32 cellular contexts compared by ENCODE assay signal in the genomic region with DNA sequence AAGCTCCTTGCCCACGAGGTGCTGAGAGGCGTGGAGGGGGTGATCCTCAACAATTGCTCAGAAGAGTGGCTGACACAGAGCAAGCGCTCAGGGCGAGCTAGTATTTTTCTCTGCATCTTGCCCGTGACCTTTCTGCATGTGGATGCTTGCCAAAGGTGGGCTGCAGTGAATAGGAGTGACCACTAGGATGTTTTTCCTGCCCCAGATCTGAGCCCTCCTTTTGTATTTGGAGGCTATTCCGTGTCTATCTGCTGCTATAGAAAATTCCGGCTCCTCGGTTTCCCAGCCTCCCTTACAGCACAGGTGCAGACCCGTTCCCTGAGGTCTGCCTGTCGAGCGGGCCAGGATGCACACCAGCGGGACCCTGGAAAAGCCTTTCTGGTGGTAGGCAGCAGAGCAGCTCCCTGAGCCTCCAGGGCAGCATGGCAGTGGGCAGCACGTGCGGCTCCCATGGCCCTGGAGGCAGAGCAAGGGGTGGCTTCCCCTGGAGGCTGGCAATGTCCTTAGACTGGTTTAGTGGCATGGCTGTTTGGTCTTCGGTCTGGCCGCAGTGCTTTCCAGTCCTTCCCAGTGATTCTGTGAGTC.
DNase-seq lines count a peak whose midpoint lies in the region; ATAC-seq, FAIRE-seq and TF ChIP-seq lines count a peak whose summit lies in the region.
"Had no signal": no experiment of that assay in that cellular context is flagged by ENCODE, and none has a peak within 500 bp of the region (broad histone marks: within the 10 kb centered on the region; RNA-seq: fewer than 3 reads in every experiment).

No MANE protein-coding gene starts in this region.

- H3K56ac ChIP-seq in H1 (replicated peaks; ENCODE audit: insufficient read length, low read depth, low read length): no peak overlapping the region

- 88% methylated on average over 16 of the region's 16 CpGs; no CpG with 5 or more reads in 1 of the 2 experiments for WGBS in H1 (ENCODE audit: extremely low coverage in 1 of 2, insufficient coverage in 1 of 2, insufficient read length in 1 of 2, insufficient replicate concordance in 2 of 2, low coverage in 1 of 2, low lambda C conversion rate in 2 of 2, missing lambda C conversion rate in 1 of 2), 2 experiments

- H3K36me3 ChIP-seq in BE2C (no peaks in the 10 kb centered on the region), H1 (ENCODE audit: control insufficient read depth in 2 of 4, insufficient read depth in 4 of 4, low read length in 3 of 4) (no peaks in the 10 kb centered on the region)
- H3K36me3 ChIP-seq: prostate gland, tibial artery had no signal

- H3K4me3 ChIP-seq in BE2C (ENCODE audit: low read depth, low read length) (no peak overlapping the region), H1 (ENCODE audit: extremely low read depth in 1 of 4, insufficient read depth in 2 of 4, low read depth in 3 of 4, low read length in 4 of 4) (no peak overlapping the region)
- H3K4me3 ChIP-seq: body of pancreas, PC-9, prostate gland, tibial artery had no signal

- peak in 1 of 2 experiments; percentile 42; a peak in 2 of 4 replicates for TF ChIP-seq RAD21 in H1 (IDR thresholded peaks at IDR 0.05 in 1 of 2, conservative IDR thresholded peaks at IDR 0.05 in 1 of 2; ENCODE audit: low read depth in 2 of 2, low read length in 2 of 2)

- H3K9ac ChIP-seq in H1 (replicated peaks in 1 of 4; ENCODE audit: extremely low read depth in 1 of 4, low read depth in 3 of 4, low read length in 3 of 4): no peak overlapping the region

- TF ChIP-seq POLR2A in H1 (IDR thresholded peaks at IDR 0.05; ENCODE audit: control extremely low read depth in 1 of 2, low read depth in 2 of 2, low read length in 2 of 2): no peak

- POLR2A ChIA-PET in H1 (lab: Charles Lee; ENCODE audit: partially characterized antibody) (no interaction called here), GM10248 (lab: Yijun Ruan, JAX) (no interaction called here)

- peaks cover 5% of the 10 kb centered on the region; the same call in 1 of the 2 replicates for H3K23me2 ChIP-seq in H1 (ENCODE audit: low read depth, low read length)

- H3K4me2 ChIP-seq in H1 (ENCODE audit: insufficient read depth in 1 of 2, low read depth in 2 of 2, low read length in 2 of 2): no peak overlapping the region
- H3K4me2 ChIP-seq: PC-9 had no signal

- CTCF ChIA-PET in H1 (lab: Charles Lee; ENCODE audit: partially characterized antibody) (interaction anchor here (0.6 to 5.4 kb wide), 37 partner anchors 9 to 683 kb away, joined by 3 to 31 read pairs (median 4); no protein-coding TSS in a partner anchor), GM10248 (lab: Yijun Ruan, JAX) (no interaction called here)

- H3K9me3 ChIP-seq in BE2C (no peaks in the 10 kb centered on the region), H1 (ENCODE audit: insufficient read depth in 2 of 2, low read depth in 1 of 2, low read length in 1 of 2) (no peaks in the 10 kb centered on the region)
- H3K9me3 ChIP-seq: body of pancreas, prostate gland, tibial artery had no signal

- no peaks in the 10 kb centered on the region for H4K20me1 ChIP-seq in H1 (replicated peaks in 1 of 2; ENCODE audit: control insufficient read depth in 1 of 2, insufficient read depth in 2 of 2, low read length in 2 of 2)

- H2BK15ac ChIP-seq in H1 (ENCODE audit: low read length): no peak overlapping the region

- H4K8ac ChIP-seq in H1 (ENCODE audit: extremely low read depth, insufficient read depth, low read length): no peak overlapping the region

- H3K79me2 ChIP-seq in H1 (ENCODE audit: control insufficient read depth in 1 of 2, insufficient read depth in 2 of 2, low read length in 2 of 2): no peaks in the 10 kb centered on the region

- TF ChIP-seq CTCF in BE2C (IDR thresholded peaks at IDR 0.05; ENCODE audit: low read depth, low read length) (peak; percentile 21), HFFc6 (IDR thresholded peaks at IDR 0.05) (peak; percentile 30; the same call in 1 of the 2 replicates), H1 (IDR thresholded peaks at IDR 0.05; ENCODE audit: control extremely low read depth in 1 of 3, insufficient read depth in 1 of 3, low read depth in 1 of 3, low read length in 3 of 3) (peak; percentile 28 to 61 (median 33)), nephron progenitor cell (IDR thresholded peaks at IDR 0.05) (peak; percentile 32), GM10248 (IDR thresholded peaks at IDR 0.05; ENCODE audit: control extremely low read depth, extremely low read depth, low read depth, missing control alignments) (no peak)

- no peak overlapping the region for H2BK12ac ChIP-seq in H1 (ENCODE audit: low read depth, low read length)

- H3K27me3 Mint-ChIP-seq in HFFc6 (ENCODE audit: insufficient read depth) (peaks cover 40% of the 10 kb centered on the region), nephron progenitor cell (ENCODE audit: low read depth, poor library complexity) (peaks cover 18% of the 10 kb centered on the region)
- H3K27me3 Mint-ChIP-seq: CD4-positive, alpha-beta T cell had no signal

- no peak overlapping the region for H3K23ac ChIP-seq in H1 (ENCODE audit: insufficient read length)

- no peak overlapping the region for H2BK20ac ChIP-seq in H1 (ENCODE audit: low read length)

- no peak overlapping the region for H3K18ac ChIP-seq in H1 (ENCODE audit: extremely low read depth, low read length)

- DNase-seq in BE2C (no peak), HFFc6 (no peak), H1 (ENCODE audit: low read depth in 1 of 2, low spot score in 2 of 2) (no peak), nephron progenitor cell (no peak), NCI-H1436 (lab: John Stamatoyannopoulos, UW) (no peak), hippocampal formation (lab: John Stamatoyannopoulos, UW) (no peak), GM10248 (ENCODE audit: extremely low spot score) (no peak)
- DNase-seq: activated CD4-positive, alpha-beta T cell treated with anti-CD3 and anti-CD28 coated beads, Interleukin-2, amount 50 U/mL, for 1 hour; activated naive CD4-positive, alpha-beta T cell treated with Interleukin-2 at 50 U/mL for 16 hours; activated T-cell treated with anti-CD3 and anti-CD28 coated beads, Interleukin-2, amount 50 U/mL, for 48 hours; body of pancreas; CD4-positive, alpha-beta T cell; DMS 273 treated with DMSO at 0.1 percent for 48 hours; effector CD4-positive, alpha-beta T cell; Kasumi-1; MV-4-11; NCI-H2171 treated with DMSO at 0.1 percent for 48 hours; NCI-H524 treated with DMSO at 0.1 percent for 48 hours; NK-92 treated with Interleukin-12 subunit alpha and Interleukin-12 subunit beta, amount 100 ng/mL, for 24 hours; PC-9; SHP77; stimulated activated CD8-positive, alpha-beta memory T cell treated with anti-CD3 and anti-CD28 coated beads, Interleukin-4, amount 100 ng/mL, for 48 hours; SW 1271; T-helper 9 cell had no signal

- no peak overlapping the region for H3K4ac ChIP-seq in H1 (replicated peaks; ENCODE audit: insufficient read length, low read depth, low read length)

- H4K91ac ChIP-seq in H1 (replicated peaks; ENCODE audit: insufficient read length, low read length): no peak overlapping the region

- H2AFZ ChIP-seq in H1 (ENCODE audit: low read length): no peak overlapping the region
- H2AFZ ChIP-seq: PC-9 had no signal

- H3K14ac ChIP-seq in H1 (ENCODE audit: insufficient read length): no peak overlapping the region

- no peaks in the 10 kb centered on the region for H3K27me3 ChIP-seq in BE2C
- no peaks in the 10 kb centered on the region; a peak in 1 of 7 replicates for H3K27me3 ChIP-seq in H1 (replicated peaks in 1 of 4; ENCODE audit: control insufficient read depth in 3 of 4, extremely low read depth in 1 of 4, insufficient read depth in 3 of 4, low read length in 3 of 4)
- H3K27me3 ChIP-seq: body of pancreas had no signal

- no peaks in the 10 kb centered on the region for H3K36me3 Mint-ChIP-seq in HFFc6 (ENCODE audit: low read depth)
- H3K36me3 Mint-ChIP-seq in nephron progenitor cell (ENCODE audit: low read depth): no peaks in the 10 kb centered on the region

- no peaks in the 10 kb centered on the region for H3K9me3 Mint-ChIP-seq in HFFc6
- no peaks in the 10 kb centered on the region for H3K9me3 Mint-ChIP-seq in nephron progenitor cell
- H3K9me3 Mint-ChIP-seq: CD4-positive, alpha-beta T cell had no signal

- no peak for FAIRE-seq in H1 (lab: Jason Lieb, UNC)
- FAIRE-seq: A204.1, colon, GM19239 had no signal

- H3K4me1 ChIP-seq in BE2C (peaks cover 24% of the 10 kb centered on the region), H1 (replicated peaks in 1 of 4; ENCODE audit: control insufficient read depth in 3 of 4, insufficient read depth in 4 of 4, low read length in 3 of 4) (peaks cover 0 to 2% (median 0%) of the 10 kb centered on the region in 4 experiments; a peak in 1 of 7 replicates)
- H3K4me1 ChIP-seq: body of pancreas, prostate gland, tibial artery had no signal

- no peak overlapping the region for H2BK120ac ChIP-seq in H1 (replicated peaks; ENCODE audit: low read depth, low read length)

- H3K4me3 Mint-ChIP-seq in HFFc6 (no peak overlapping the region), nephron progenitor cell (no peak overlapping the region)
- H3K4me3 Mint-ChIP-seq: CD4-positive, alpha-beta T cell had no signal

- H3K27ac Mint-ChIP-seq in HFFc6 (no peak overlapping the region), nephron progenitor cell (no peak overlapping the region)
- H3K27ac Mint-ChIP-seq: CD4-positive, alpha-beta T cell had no signal

- ATAC-seq in GM21825 (IDR thresholded peaks at IDR 0.05; ENCODE audit: unreplicated experiment): no peak
- ATAC-seq: body of pancreas had no signal

- H3K79me1 ChIP-seq in H1 (ENCODE audit: low read depth, low read length): no peaks in the 10 kb centered on the region

- H3K4me1 Mint-ChIP-seq in HFFc6 (ENCODE audit: low read depth) (no peaks in the 10 kb centered on the region), nephron progenitor cell (peaks cover 54% of the 10 kb centered on the region)

- TF ChIP-seq EP300 in H1 (IDR thresholded peaks at IDR 0.05; ENCODE audit: borderline replicate concordance in 1 of 2, low read depth in 2 of 2, low read length in 2 of 2): no peak

- no peak overlapping the region for H4K5ac ChIP-seq in H1 (ENCODE audit: insufficient read length, low read depth, low read length)

- no peak overlapping the region for H2BK5ac ChIP-seq in H1 (ENCODE audit: low read depth, low read length)

- no peak overlapping the region for H2AK5ac ChIP-seq in H1 (ENCODE audit: low read depth, low read length)

- H3K27ac ChIP-seq in H1 (ENCODE audit: low read depth, low read length): no peak overlapping the region
- H3K27ac ChIP-seq: body of pancreas, HL-60, PC-9, prostate gland, tibial artery, VCaP had no signal

TF ChIP-seq in H1, 55 proteins besides CTCF, POLR2A, EP300 and RAD21:
- TF ChIP-seq BCL11A (IDR thresholded peaks at IDR 0.05; ENCODE audit: low read depth in 2 of 2, low read length in 2 of 2) (no peak), HDAC2 (IDR thresholded peaks at IDR 0.05; ENCODE audit: borderline replicate concordance in 1 of 2, low read depth in 2 of 2, low read length in 2 of 2) (no peak), PHF8 (conservative IDR thresholded peaks at IDR 0.05; ENCODE audit: low read depth, low read length) (no peak), CBX8 (IDR thresholded peaks at IDR 0.05; ENCODE audit: borderline replicate concordance, low read depth, low read length) (no peak)
TF ChIP-seq in H1: peak in this region for 0.
